19 cellular contexts compared by ENCODE assay signal in genomic region chr2:4475618-4476017, GRCh38.
"Had no signal": no experiment of that assay in that cellular context is flagged by ENCODE, and none has a peak within 500 bp of the region (broad histone marks: within the 10 kb centered on the region; RNA-seq: fewer than 3 reads in every experiment).

No MANE protein-coding gene starts in this region.

- ATAC-seq: naive thymus-derived CD4-positive, alpha-beta T cell; naive thymus-derived CD8-positive, alpha-beta T cell; natural killer cell; natural killer cell treated with Interleukin-12 subunit alpha and Interleukin-12 subunit beta and Interleukin-15 and Interleukin-18, amount 100 ng/mL, for 72 hours; pancreas; psoas muscle; right cardiac atrium; right lobe of liver; sciatic nerve had no signal

- H3K4me3 ChIP-seq: neural progenitor cell, ovary, pancreas, prostate gland, psoas muscle, right atrium auricular region, right lobe of liver, sigmoid colon, skin epidermis, smooth muscle cell, spleen had no signal

- H2AFZ ChIP-seq: neural progenitor cell, parathyroid adenoma had no signal

- H3K4me2 ChIP-seq: neural progenitor cell, smooth muscle cell had no signal

- H3K36me3 ChIP-seq: neural progenitor cell, neutrophil, ovary, pancreas, prostate gland, right atrium auricular region, right lobe of liver, sigmoid colon, spleen had no signal

- H3K9me3 ChIP-seq: neutrophil, ovary, pancreas, prostate gland, psoas muscle, right atrium auricular region, right lobe of liver had no signal

- H3K27me3 ChIP-seq: neural progenitor cell, neutrophil, ovary, pancreas, right atrium auricular region, right lobe of liver, sigmoid colon, spleen had no signal

- H3K27ac ChIP-seq: neural progenitor cell, neutrophil, ovary, pancreas, parathyroid adenoma, prostate gland, psoas muscle, right atrium auricular region, right lobe of liver, sigmoid colon, skin epidermis, spleen had no signal

- H3K9ac ChIP-seq: neural progenitor cell, parathyroid adenoma had no signal

- H3K79me2 ChIP-seq: parathyroid adenoma had no signal
